8 cellular contexts compared by ENCODE assay signal in genomic region chr5:139746691-139747582, GRCh38. TPM values are rescaled to one million over a fixed set of nuclear protein-coding genes. Genes with fewer than 3 reads are reported as not detected.
DNase-seq lines count a peak whose midpoint lies in the region; ATAC-seq lines count a peak whose summit lies in the region.

No MANE protein-coding gene starts in this region.

- H3K9me3 ChIP-seq in mononuclear cell (ENCODE audit: low read depth, low read length), result no peaks in the 10 kb centered on the region

- peak; percentile 25 for DNase-seq in SIG-M5 treated with dmso at 0.1 percent for 504 hours (lab: John Stamatoyannopoulos, UW; ENCODE audit: unreplicated experiment)
- no peak for DNase-seq in SIG-M5 (lab: John Stamatoyannopoulos, UW)
- DNase-seq in activated CD4-positive, alpha-beta T cell treated with anti-CD3 and anti-CD28 coated beads for 1 hour, result peak; percentile 46
- DNase-seq in stimulated activated CD8-positive, alpha-beta memory T cell treated with anti-CD3 and anti-CD28 coated beads, Interleukin-7, amount 100 ng/mL, for 4 hours (ENCODE audit: low read depth in 2 of 2), result peak; percentile 82 to 89

- H3K27ac ChIP-seq in cingulate gyrus (ENCODE audit: low read depth, low read length), result peak overlapping the region; percentile 75

- peak; percentile 39 for ATAC-seq in HG03439 (IDR thresholded peaks at IDR 0.05; ENCODE audit: unreplicated experiment)
- no peak for ATAC-seq in HG03520 (IDR thresholded peaks at IDR 0.05; ENCODE audit: unreplicated experiment)

- peaks cover 29% of the 10 kb centered on the region for H3K27me3 ChIP-seq in mononuclear cell (ENCODE audit: insufficient read depth, low read length)

- peak overlapping the region; percentile 23 for H3K4me3 ChIP-seq in mononuclear cell (ENCODE audit: low read length)

- H3K4me1 ChIP-seq in mononuclear cell (ENCODE audit: insufficient read depth, low read length), result peaks cover 31% of the 10 kb centered on the region

RNA-seq across cellular contexts. Expression of gene PSD2, which starts 48.7 kb away (rescaled TPM):
- 0.10 TPM for total RNA-seq in mononuclear cell
